ENCODE assay signal across 10 cellular contexts in genomic region chr3:125602752-125603649, GRCh38. TPM values are rescaled to one million over a fixed set of nuclear protein-coding genes. Genes with fewer than 3 reads are reported as not detected.
DNase-seq lines count a peak whose midpoint lies in the region; ATAC-seq and TF ChIP-seq lines count a peak whose summit lies in the region.
"Had no signal": no experiment of that assay in that cellular context is flagged by ENCODE, and none has a peak within 500 bp of the region (broad histone marks: within the 10 kb centered on the region; RNA-seq: fewer than 3 reads in every experiment).

No MANE protein-coding gene starts in this region.

- peaks cover 14% of the 10 kb centered on the region; the same call in 2 of the 3 replicates for H3K9me3 Mint-ChIP-seq in GM23338

- H3K4me3 Mint-ChIP-seq in GM23338, result no peak overlapping the region
- H3K4me3 Mint-ChIP-seq: T-helper 17 cell had no signal

- H3K79me2 ChIP-seq in GM23338 (replicated peaks; ENCODE audit: insufficient read depth), result no peaks in the 10 kb centered on the region

- H3K9me3 ChIP-seq in SJCRH30 (replicated peaks), result no peaks in the 10 kb centered on the region
- H3K9me3 ChIP-seq: body of pancreas had no signal

- H3K36me3 ChIP-seq in GM23338 (ENCODE audit: insufficient read depth) (no peaks in the 10 kb centered on the region), SJCRH30 (no peaks in the 10 kb centered on the region), rectal smooth muscle tissue (ENCODE audit: control insufficient read depth, insufficient read depth, low read length) (no peaks in the 10 kb centered on the region)

- peak overlapping the region; percentile 8; the same call in 1 of the 2 replicates for H2AFZ ChIP-seq in GM23338

- no peak overlapping the region for H3K27ac Mint-ChIP-seq in GM23338
- H3K27ac Mint-ChIP-seq: T-helper 17 cell had no signal

- DNase-seq in GM23338 (ENCODE audit: low spot score) (no peak), SJCRH30 (peak; percentile 21 to 38), fibroblast of mammary gland (ENCODE audit: low read depth) (peak; percentile 68), NCI-H82 treated with DMSO at 0.1 percent for 48 hours (lab: John Stamatoyannopoulos, UW; ENCODE audit: unreplicated experiment) (no peak)
- no peak for DNase-seq in activated T-cell treated with anti-CD3 and anti-CD28 coated beads, Interleukin-2, amount 50 U/mL, for 1 hour
- DNase-seq: T-helper 17 cell had no signal

- H3K27me3 Mint-ChIP-seq in GM23338 (ENCODE audit: insufficient read depth, low read depth, poor library complexity), result peaks cover 3% of the 10 kb centered on the region

- H3K4me3 ChIP-seq in GM23338 (no peak overlapping the region), SJCRH30 (peak overlapping the region; percentile 37), fibroblast of mammary gland (ENCODE audit: control insufficient read depth, low read depth, low read length) (no peak overlapping the region), rectal smooth muscle tissue (ENCODE audit: low read length) (peak overlapping the region; percentile 17)
- H3K4me3 ChIP-seq: body of pancreas had no signal

- peaks cover 33% of the 10 kb centered on the region for H3K4me1 Mint-ChIP-seq in GM23338
- H3K4me1 Mint-ChIP-seq: T-helper 17 cell had no signal

- peaks cover 7% of the 10 kb centered on the region; the same call in 2 of the 3 replicates for H3K36me3 Mint-ChIP-seq in GM23338 (ENCODE audit: low read depth)

- 0 out of 2 replicates have a peak, but pooled peaks cover 4% of the 10 kb centered on the region for H3K9me2 ChIP-seq in GM23338 (ENCODE audit: insufficient read depth)

- TF ChIP-seq CTCF in GM23338 (conservative IDR thresholded peaks at IDR 0.05; ENCODE audit: low read depth in 2 of 2), result peak in 1 of 2 experiments; percentile 37; a peak in 1 of 4 replicates
- TF ChIP-seq CTCF in fibroblast of mammary gland (conservative IDR thresholded peaks at IDR 0.05; ENCODE audit: control insufficient read depth, insufficient read depth, low read depth, low read length), result peak; percentile 19

- H4K20me1 ChIP-seq in GM23338 (replicated peaks; ENCODE audit: insufficient read depth), result no peaks in the 10 kb centered on the region; the same call in 1 of the 2 replicates

- H3K4me1 ChIP-seq in GM23338 (ENCODE audit: insufficient read depth), result peaks cover 25% of the 10 kb centered on the region
- peaks cover 6% of the 10 kb centered on the region; the same call in 1 of the 2 replicates for H3K4me1 ChIP-seq in SJCRH30
- H3K4me1 ChIP-seq in rectal smooth muscle tissue (ENCODE audit: control insufficient read depth, insufficient read depth, low read length), result no peaks in the 10 kb centered on the region
- H3K4me1 ChIP-seq: body of pancreas had no signal

- 0 out of 2 replicates have a peak, but pooled peaks cover 6% of the 10 kb centered on the region for H3F3A ChIP-seq in GM23338 (replicated peaks; ENCODE audit: low read depth)

- no peak overlapping the region for H3K9ac ChIP-seq in rectal smooth muscle tissue (ENCODE audit: low read length)

- H3K27me3 ChIP-seq in GM23338 (ENCODE audit: insufficient read depth) (no peaks in the 10 kb centered on the region), SJCRH30 (no peaks in the 10 kb centered on the region), rectal smooth muscle tissue (ENCODE audit: control insufficient read depth, insufficient read depth, low read length) (no peaks in the 10 kb centered on the region)
- H3K27me3 ChIP-seq: body of pancreas had no signal

- ATAC-seq in GM23338 (no peak), GM21526 (IDR thresholded peaks at IDR 0.05; ENCODE audit: low FRiP score, unreplicated experiment) (no peak), GM18519 (IDR thresholded peaks at IDR 0.05; ENCODE audit: low FRiP score, unreplicated experiment) (no peak)
- ATAC-seq: body of pancreas, T-helper 17 cell had no signal

- H3K4me2 ChIP-seq in GM23338, result no peak overlapping the region

- H3K27ac ChIP-seq in GM23338 (ENCODE audit: low read depth), result no peak overlapping the region
- no peak overlapping the region for H3K27ac ChIP-seq in SJCRH30
- H3K27ac ChIP-seq in rectal smooth muscle tissue (ENCODE audit: low read depth, low read length), result no peak overlapping the region
- H3K27ac ChIP-seq: body of pancreas had no signal

TF ChIP-seq in GM23338, 12 proteins besides CTCF, POLR2A, EP300 and RAD21:
- no peak for TF ChIP-seq REST (IDR thresholded peaks at IDR 0.05; ENCODE audit: unreplicated experiment)
- no peak for TF ChIP-seq EZH2 (IDR thresholded peaks at IDR 0.05; ENCODE audit: low read depth, unreplicated experiment)
- no peak for TF ChIP-seq STAT1 (IDR thresholded peaks at IDR 0.05; ENCODE audit: unreplicated experiment)
- TF ChIP-seq ZNF331 (CRISPR knock-in tag; IDR thresholded peaks at IDR 0.05; ENCODE audit: low read depth), result no peak
- no peak for TF ChIP-seq JUNB (IDR thresholded peaks at IDR 0.05; ENCODE audit: unreplicated experiment)
- TF ChIP-seq POLR2AphosphoS5 (IDR thresholded peaks at IDR 0.05; ENCODE audit: low read depth), result no peak
TF ChIP-seq in GM23338: peak in this region for 0.

RNA-seq across cellular contexts. Expression of gene OSBPL11, which starts 7.7 kb away (rescaled TPM):
- total RNA-seq in GM23338 (2014; rRNA removed; shearing (Covaris generic)), result 16.7 and 17.2 TPM in 2 replicates
- polyA plus RNA-seq in GM23338 (2016; fragmentation: Nextera tagmentation; extraction: Ambion mirVana), result 9.3 and 9.5 TPM in 2 replicates
- total RNA-seq in SJCRH30 (2014; rRNA removed; shearing (Covaris generic)), result 13.3 and 14.4 TPM in 2 replicates

Comparison
In these comparisons a context has a peak if more than half of its experiments do, and no peak if none do; other contexts are left out.
1. DNase-seq: peak in SJCRH30 (2 of 2) and fibroblast of mammary gland (single experiment); none in GM23338 (single experiment), NCI-H82 treated with DMSO at 0.1 percent for 48 hours (single experiment) and activated T-cell treated with anti-CD3 and anti-CD28 coated beads, Interleukin-2, amount 50 U/mL, for 1 hour (single experiment).
2. H3K4me3 ChIP-seq: peak in SJCRH30 (single experiment) and rectal smooth muscle tissue (single experiment); none in GM23338 (single experiment) and fibroblast of mammary gland (single experiment).